In the genomic region with DNA sequence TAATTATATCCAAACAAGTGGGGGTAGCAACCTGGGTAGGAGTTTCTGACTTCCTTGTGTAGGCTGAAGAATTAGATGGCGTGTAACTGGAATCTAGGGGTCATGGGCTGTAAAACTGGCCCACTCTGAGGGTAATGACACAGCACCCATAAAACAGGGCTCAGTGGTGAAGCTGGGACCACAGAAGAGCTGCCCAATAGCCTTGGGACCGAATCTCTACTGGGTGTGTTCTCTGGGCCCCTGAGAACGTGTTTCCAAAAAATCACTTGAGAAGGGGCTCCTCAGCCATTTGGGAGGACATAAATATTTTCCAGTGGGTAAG, we compare ENCODE assay signal across 1 cellular context.
TF ChIP-seq lines count a peak whose summit lies in the region.

No MANE protein-coding gene starts in this region.

TF ChIP-seq in HepG2, 621 proteins besides CTCF, POLR2A, EP300 and RAD21 (continued from another document):
- TF ChIP-seq, protein P1, sequence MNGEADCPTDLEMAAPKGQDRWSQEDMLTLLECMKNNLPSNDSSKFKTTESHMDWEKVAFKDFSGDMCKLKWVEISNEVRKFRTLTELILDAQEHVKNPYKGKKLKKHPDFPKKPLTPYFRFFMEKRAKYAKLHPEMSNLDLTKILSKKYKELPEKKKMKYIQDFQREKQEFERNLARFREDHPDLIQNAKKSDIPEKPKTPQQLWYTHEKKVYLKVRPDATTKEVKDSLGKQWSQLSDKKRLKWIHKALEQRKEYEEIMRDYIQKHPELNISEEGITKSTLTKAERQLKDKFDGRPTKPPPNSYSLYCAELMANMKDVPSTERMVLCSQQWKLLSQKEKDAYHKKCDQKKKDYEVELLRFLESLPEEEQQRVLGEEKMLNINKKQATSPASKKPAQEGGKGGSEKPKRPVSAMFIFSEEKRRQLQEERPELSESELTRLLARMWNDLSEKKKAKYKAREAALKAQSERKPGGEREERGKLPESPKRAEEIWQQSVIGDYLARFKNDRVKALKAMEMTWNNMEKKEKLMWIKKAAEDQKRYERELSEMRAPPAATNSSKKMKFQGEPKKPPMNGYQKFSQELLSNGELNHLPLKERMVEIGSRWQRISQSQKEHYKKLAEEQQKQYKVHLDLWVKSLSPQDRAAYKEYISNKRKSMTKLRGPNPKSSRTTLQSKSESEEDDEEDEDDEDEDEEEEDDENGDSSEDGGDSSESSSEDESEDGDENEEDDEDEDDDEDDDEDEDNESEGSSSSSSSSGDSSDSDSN (CRISPR knock-in tag; IDR thresholded peaks at IDR 0.05), result no peak
- TF ChIP-seq SRF (IDR thresholded peaks at IDR 0.05; ENCODE audit: low read depth, low read length) (no peak), ZBTB4 (CRISPR knock-in tag; IDR thresholded peaks at IDR 0.05; ENCODE audit: borderline replicate concordance) (peak; percentile 80; the same call in 1 of the 2 replicates), ZNF292 (CRISPR knock-in tag; IDR thresholded peaks at IDR 0.05; ENCODE audit: borderline replicate concordance, low read depth) (no peak; the same call in 1 of the 2 replicates), MIER3 (CRISPR knock-in tag; IDR thresholded peaks at IDR 0.05; ENCODE audit: borderline replicate concordance) (0 out of 2 replicates have a peak, but pooled peaks have one; percentile 3), ZNF552 (CRISPR knock-in tag; IDR thresholded peaks at IDR 0.05; ENCODE audit: borderline replicate concordance) (no peak), RFX1 (IDR thresholded peaks at IDR 0.05) (no peak), MTF2 (CRISPR knock-in tag; IDR thresholded peaks at IDR 0.05; ENCODE audit: borderline replicate concordance) (no peak), ATF1 (CRISPR knock-in tag; IDR thresholded peaks at IDR 0.05) (no peak), PITX1 (CRISPR knock-in tag; IDR thresholded peaks at IDR 0.05) (no peak; the same call in 1 of the 2 replicates), ZNF792 (CRISPR knock-in tag; IDR thresholded peaks at IDR 0.05) (no peak), ZBTB38 (CRISPR knock-in tag; IDR thresholded peaks at IDR 0.05) (peak; percentile 90; the same call in 1 of the 2 replicates), SETDB1 (CRISPR knock-in tag; IDR thresholded peaks at IDR 0.05; ENCODE audit: borderline replicate concordance) (no peak), HMGA1 (CRISPR knock-in tag; conservative IDR thresholded peaks at IDR 0.05) (no peak), ZSCAN12 (CRISPR knock-in tag; IDR thresholded peaks at IDR 0.05) (no peak), KDM5A (IDR thresholded peaks at IDR 0.05; ENCODE audit: borderline replicate concordance, low read length) (0 out of 2 replicates have a peak, but pooled peaks have one; percentile 25), HOXA7 (CRISPR knock-in tag; IDR thresholded peaks at IDR 0.05) (no peak), ARNT2 (CRISPR knock-in tag; IDR thresholded peaks at IDR 0.05; ENCODE audit: low read depth) (no peak), CHCHD3 (CRISPR knock-in tag; IDR thresholded peaks at IDR 0.05) (no peak)
- TF ChIP-seq, protein P2, sequence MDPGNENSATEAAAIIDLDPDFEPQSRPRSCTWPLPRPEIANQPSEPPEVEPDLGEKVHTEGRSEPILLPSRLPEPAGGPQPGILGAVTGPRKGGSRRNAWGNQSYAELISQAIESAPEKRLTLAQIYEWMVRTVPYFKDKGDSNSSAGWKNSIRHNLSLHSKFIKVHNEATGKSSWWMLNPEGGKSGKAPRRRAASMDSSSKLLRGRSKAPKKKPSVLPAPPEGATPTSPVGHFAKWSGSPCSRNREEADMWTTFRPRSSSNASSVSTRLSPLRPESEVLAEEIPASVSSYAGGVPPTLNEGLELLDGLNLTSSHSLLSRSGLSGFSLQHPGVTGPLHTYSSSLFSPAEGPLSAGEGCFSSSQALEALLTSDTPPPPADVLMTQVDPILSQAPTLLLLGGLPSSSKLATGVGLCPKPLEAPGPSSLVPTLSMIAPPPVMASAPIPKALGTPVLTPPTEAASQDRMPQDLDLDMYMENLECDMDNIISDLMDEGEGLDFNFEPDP (CRISPR knock-in tag; conservative IDR thresholded peaks at IDR 0.05), result no peak
- TF ChIP-seq, protein P3, sequence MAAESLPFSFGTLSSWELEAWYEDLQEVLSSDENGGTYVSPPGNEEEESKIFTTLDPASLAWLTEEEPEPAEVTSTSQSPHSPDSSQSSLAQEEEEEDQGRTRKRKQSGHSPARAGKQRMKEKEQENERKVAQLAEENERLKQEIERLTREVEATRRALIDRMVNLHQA (CRISPR knock-in tag; IDR thresholded peaks at IDR 0.05), result no peak
- TF ChIP-seq, protein P4, sequence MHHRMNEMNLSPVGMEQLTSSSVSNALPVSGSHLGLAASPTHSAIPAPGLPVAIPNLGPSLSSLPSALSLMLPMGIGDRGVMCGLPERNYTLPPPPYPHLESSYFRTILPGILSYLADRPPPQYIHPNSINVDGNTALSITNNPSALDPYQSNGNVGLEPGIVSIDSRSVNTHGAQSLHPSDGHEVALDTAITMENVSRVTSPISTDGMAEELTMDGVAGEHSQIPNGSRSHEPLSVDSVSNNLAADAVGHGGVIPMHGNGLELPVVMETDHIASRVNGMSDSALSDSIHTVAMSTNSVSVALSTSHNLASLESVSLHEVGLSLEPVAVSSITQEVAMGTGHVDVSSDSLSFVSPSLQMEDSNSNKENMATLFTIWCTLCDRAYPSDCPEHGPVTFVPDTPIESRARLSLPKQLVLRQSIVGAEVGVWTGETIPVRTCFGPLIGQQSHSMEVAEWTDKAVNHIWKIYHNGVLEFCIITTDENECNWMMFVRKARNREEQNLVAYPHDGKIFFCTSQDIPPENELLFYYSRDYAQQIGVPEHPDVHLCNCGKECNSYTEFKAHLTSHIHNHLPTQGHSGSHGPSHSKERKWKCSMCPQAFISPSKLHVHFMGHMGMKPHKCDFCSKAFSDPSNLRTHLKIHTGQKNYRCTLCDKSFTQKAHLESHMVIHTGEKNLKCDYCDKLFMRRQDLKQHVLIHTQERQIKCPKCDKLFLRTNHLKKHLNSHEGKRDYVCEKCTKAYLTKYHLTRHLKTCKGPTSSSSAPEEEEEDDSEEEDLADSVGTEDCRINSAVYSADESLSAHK (CRISPR knock-in tag; IDR thresholded peaks at IDR 0.05; ENCODE audit: borderline replicate concordance), result no peak
